Comparison of ENCODE assay signal across 8 cellular contexts in genomic region chr3:117355566-117355965, GRCh38.
A peak's percentile ranks its signal among the peaks of the same experiment; 100 is the strongest.
DNase-seq lines count a peak whose midpoint lies in the region; ATAC-seq and TF ChIP-seq lines count a peak whose summit lies in the region.

No MANE protein-coding gene starts in this region.

- 47% methylated on average over 4 of the region's 4 CpGs for WGBS in liver

- TF ChIP-seq RAD21 in liver (IDR thresholded peaks at IDR 0.05): peak; percentile 89 to 94

- no peaks in the 10 kb centered on the region for H3K36me3 Mint-ChIP-seq in activated T-helper 2 cell treated with anti-CD3 and anti-CD28 coated beads, Interferon-gamma antibody, Interleukin-2, Interleukin-4, amounts not matched to agents 10 μg/mL and 5 μg/mL and 100 μg/mL, durations not matched to agents 14 hours and 24 hours and 36 hours (ENCODE audit: low read depth)

- in situ Hi-C loops in ACHN (cut with HindIII; ENCODE audit: low pct_ligation_motif_present, low pct_unique_long_range_greater_than_20kb, low sequenced_read_pairs): no loop called here

- TF ChIP-seq CTCF in A673 (conservative IDR thresholded peaks at IDR 0.05; ENCODE audit: low read depth, low read length): peak; percentile 57
- TF ChIP-seq CTCF in LNCaP clone FGC (IDR thresholded peaks at IDR 0.05; ENCODE audit: control insufficient read depth, extremely low read depth, insufficient read depth): peak; percentile 75
- TF ChIP-seq CTCF in liver (IDR thresholded peaks at IDR 0.05; ENCODE audit: low read depth, low read length, missing input control): peak; percentile 71

- no peak overlapping the region for H3K9ac ChIP-seq in liver (ENCODE audit: low read depth in 1 of 2, low read length in 2 of 2)

- H3K27me3 Mint-ChIP-seq in activated T-helper 2 cell treated with anti-CD3 and anti-CD28 coated beads, Interferon-gamma antibody, Interleukin-2, Interleukin-4, amounts not matched to agents 10 μg/mL and 5 μg/mL and 100 μg/mL, durations not matched to agents 14 hours and 24 hours and 36 hours (ENCODE audit: low read depth): no peaks in the 10 kb centered on the region

- CTCF ChIA-PET in A673 (lab: Charles Lee): no interaction called here

- H3K4me1 ChIP-seq in A673 (ENCODE audit: insufficient read depth, low read length, poor library complexity, severe bottlenecking): peaks cover 2% of the 10 kb centered on the region
- H3K4me1 ChIP-seq in liver (ENCODE audit: control insufficient read depth in 4 of 4, insufficient read depth in 4 of 4, low read length in 3 of 4): no peaks in the 10 kb centered on the region

- H3K4me3 ChIP-seq in A673 (ENCODE audit: low read depth, low read length, poor library complexity, severe bottlenecking): no peak overlapping the region
- H3K4me3 ChIP-seq in LNCaP clone FGC (ENCODE audit: low read depth, low read length): no peak overlapping the region
- no peak overlapping the region for H3K4me3 ChIP-seq in liver (ENCODE audit: low read depth in 1 of 3, low read length in 3 of 3)

- H3K4me3 Mint-ChIP-seq in activated T-helper 2 cell treated with anti-CD3 and anti-CD28 coated beads, Interferon-gamma antibody, Interleukin-2, Interleukin-4, amounts not matched to agents 10 μg/mL and 5 μg/mL and 100 μg/mL, durations not matched to agents 14 hours and 24 hours and 36 hours (ENCODE audit: low read depth): no peak overlapping the region

- peaks cover 6% of the 10 kb centered on the region for H3K9me3 Mint-ChIP-seq in activated T-helper 2 cell treated with anti-CD3 and anti-CD28 coated beads, Interferon-gamma antibody, Interleukin-2, Interleukin-4, amounts not matched to agents 10 μg/mL and 5 μg/mL and 100 μg/mL, durations not matched to agents 14 hours and 24 hours and 36 hours

- intact Hi-C loops in A673 (cut with micrococcal nuclease; ENCODE audit: unreplicated experiment): loop anchor here (1.0 to 5.0 kb wide), 2 partner anchors 296 to 338 kb away; no protein-coding TSS in a partner anchor
- intact Hi-C loops in activated T-helper 2 cell treated with anti-CD3 and anti-CD28 coated beads, Interferon-gamma antibody, Interleukin-2, Interleukin-4, amounts not matched to agents 10 μg/mL and 5 μg/mL and 100 μg/mL, durations not matched to agents 14 hours and 24 hours and 36 hours (cut with micrococcal nuclease): no loop called here

- H3K9me3 ChIP-seq in A673 (ENCODE audit: low read depth, low read length, poor library complexity, severe bottlenecking) (no peaks in the 10 kb centered on the region), liver (ENCODE audit: control insufficient read depth in 4 of 4, low read length in 3 of 4) (no peaks in the 10 kb centered on the region)

- peak; percentile 60 for ATAC-seq in GM18517 (IDR thresholded peaks at IDR 0.05; ENCODE audit: unreplicated experiment)

- H3K4me1 Mint-ChIP-seq in activated T-helper 2 cell treated with anti-CD3 and anti-CD28 coated beads, Interferon-gamma antibody, Interleukin-2, Interleukin-4, amounts not matched to agents 10 μg/mL and 5 μg/mL and 100 μg/mL, durations not matched to agents 14 hours and 24 hours and 36 hours (ENCODE audit: low read depth): no peaks in the 10 kb centered on the region

- peak; percentile 69 for DNase-seq in A673 (ENCODE audit: low spot score)
- peak; percentile 7 for DNase-seq in LNCaP clone FGC (ENCODE audit: low read depth)
- DNase-seq in UCSD-AML1 (lab: John Stamatoyannopoulos, UW; ENCODE audit: unreplicated experiment): peak; percentile 7
- no peak for DNase-seq in activated T-helper 2 cell treated with anti-CD3 and anti-CD28 coated beads, Interferon-gamma antibody, Interleukin-2, Interleukin-4, amounts not matched to agents 10 μg/mL and 5 μg/mL and 100 μg/mL, durations not matched to agents 14 hours and 24 hours and 36 hours (ENCODE audit: low spot score)
- DNase-seq in ACHN: no peak
- DNase-seq in SW 1271 (lab: John Stamatoyannopoulos, UW): no peak

- H3K27ac Mint-ChIP-seq in activated T-helper 2 cell treated with anti-CD3 and anti-CD28 coated beads, Interferon-gamma antibody, Interleukin-2, Interleukin-4, amounts not matched to agents 10 μg/mL and 5 μg/mL and 100 μg/mL, durations not matched to agents 14 hours and 24 hours and 36 hours: no peak overlapping the region

- no TSS peak for BruUV-seq in A673 (replicated peaks; lab: Mats Ljungman, UMichigan)

- H3K36me3 ChIP-seq in A673 (ENCODE audit: insufficient read depth, low read length, poor library complexity, severe bottlenecking) (no peaks in the 10 kb centered on the region), liver (ENCODE audit: control insufficient read depth in 4 of 4, insufficient read depth in 3 of 4, low read depth in 1 of 4, low read length in 3 of 4) (no peaks in the 10 kb centered on the region)

- no peak overlapping the region for H3K27ac ChIP-seq in A673 (ENCODE audit: low read depth, low read length, poor library complexity, severe bottlenecking)
- no peak overlapping the region for H3K27ac ChIP-seq in liver (ENCODE audit: low read depth in 1 of 2, low read length in 2 of 2)

- H3K27me3 ChIP-seq in A673 (replicated peaks; ENCODE audit: insufficient read depth, low read depth, low read length, poor library complexity): no peaks in the 10 kb centered on the region
- no peaks in the 10 kb centered on the region for H3K27me3 ChIP-seq in liver (ENCODE audit: control insufficient read depth in 4 of 4, insufficient read depth in 4 of 4, low read length in 3 of 4)

- POLR2A ChIA-PET in A673 (lab: Charles Lee; ENCODE audit: low non-redundant PET): no interaction called here

TF ChIP-seq in liver, 16 proteins besides CTCF, POLR2A, EP300 and RAD21:
- no peak for TF ChIP-seq MAX (IDR thresholded peaks at IDR 0.05)
- TF ChIP-seq GABPA (IDR thresholded peaks at IDR 0.05 in 1 of 2, conservative IDR thresholded peaks at IDR 0.05 in 1 of 2): no peak
- no peak for TF ChIP-seq HNF4G (IDR thresholded peaks at IDR 0.05)
- TF ChIP-seq FOXA2 (IDR thresholded peaks at IDR 0.05): no peak
- TF ChIP-seq EGR1 (IDR thresholded peaks at IDR 0.05; ENCODE audit: low read depth in 2 of 2): no peak
- no peak for TF ChIP-seq NR2F2 (IDR thresholded peaks at IDR 0.05)
- TF ChIP-seq, protein P1, sequence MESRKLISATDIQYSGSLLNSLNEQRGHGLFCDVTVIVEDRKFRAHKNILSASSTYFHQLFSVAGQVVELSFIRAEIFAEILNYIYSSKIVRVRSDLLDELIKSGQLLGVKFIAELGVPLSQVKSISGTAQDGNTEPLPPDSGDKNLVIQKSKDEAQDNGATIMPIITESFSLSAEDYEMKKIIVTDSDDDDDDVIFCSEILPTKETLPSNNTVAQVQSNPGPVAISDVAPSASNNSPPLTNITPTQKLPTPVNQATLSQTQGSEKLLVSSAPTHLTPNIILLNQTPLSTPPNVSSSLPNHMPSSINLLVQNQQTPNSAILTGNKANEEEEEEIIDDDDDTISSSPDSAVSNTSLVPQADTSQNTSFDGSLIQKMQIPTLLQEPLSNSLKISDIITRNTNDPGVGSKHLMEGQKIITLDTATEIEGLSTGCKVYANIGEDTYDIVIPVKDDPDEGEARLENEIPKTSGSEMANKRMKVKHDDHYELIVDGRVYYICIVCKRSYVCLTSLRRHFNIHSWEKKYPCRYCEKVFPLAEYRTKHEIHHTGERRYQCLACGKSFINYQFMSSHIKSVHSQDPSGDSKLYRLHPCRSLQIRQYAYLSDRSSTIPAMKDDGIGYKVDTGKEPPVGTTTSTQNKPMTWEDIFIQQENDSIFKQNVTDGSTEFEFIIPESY (IDR thresholded peaks at IDR 0.05): no peak
- TF ChIP-seq HNF4A (conservative IDR thresholded peaks at IDR 0.05): no peak
- no peak for TF ChIP-seq FOXA1 (IDR thresholded peaks at IDR 0.05)
- no peak for TF ChIP-seq RXRA (IDR thresholded peaks at IDR 0.05)
- TF ChIP-seq, protein P2, sequence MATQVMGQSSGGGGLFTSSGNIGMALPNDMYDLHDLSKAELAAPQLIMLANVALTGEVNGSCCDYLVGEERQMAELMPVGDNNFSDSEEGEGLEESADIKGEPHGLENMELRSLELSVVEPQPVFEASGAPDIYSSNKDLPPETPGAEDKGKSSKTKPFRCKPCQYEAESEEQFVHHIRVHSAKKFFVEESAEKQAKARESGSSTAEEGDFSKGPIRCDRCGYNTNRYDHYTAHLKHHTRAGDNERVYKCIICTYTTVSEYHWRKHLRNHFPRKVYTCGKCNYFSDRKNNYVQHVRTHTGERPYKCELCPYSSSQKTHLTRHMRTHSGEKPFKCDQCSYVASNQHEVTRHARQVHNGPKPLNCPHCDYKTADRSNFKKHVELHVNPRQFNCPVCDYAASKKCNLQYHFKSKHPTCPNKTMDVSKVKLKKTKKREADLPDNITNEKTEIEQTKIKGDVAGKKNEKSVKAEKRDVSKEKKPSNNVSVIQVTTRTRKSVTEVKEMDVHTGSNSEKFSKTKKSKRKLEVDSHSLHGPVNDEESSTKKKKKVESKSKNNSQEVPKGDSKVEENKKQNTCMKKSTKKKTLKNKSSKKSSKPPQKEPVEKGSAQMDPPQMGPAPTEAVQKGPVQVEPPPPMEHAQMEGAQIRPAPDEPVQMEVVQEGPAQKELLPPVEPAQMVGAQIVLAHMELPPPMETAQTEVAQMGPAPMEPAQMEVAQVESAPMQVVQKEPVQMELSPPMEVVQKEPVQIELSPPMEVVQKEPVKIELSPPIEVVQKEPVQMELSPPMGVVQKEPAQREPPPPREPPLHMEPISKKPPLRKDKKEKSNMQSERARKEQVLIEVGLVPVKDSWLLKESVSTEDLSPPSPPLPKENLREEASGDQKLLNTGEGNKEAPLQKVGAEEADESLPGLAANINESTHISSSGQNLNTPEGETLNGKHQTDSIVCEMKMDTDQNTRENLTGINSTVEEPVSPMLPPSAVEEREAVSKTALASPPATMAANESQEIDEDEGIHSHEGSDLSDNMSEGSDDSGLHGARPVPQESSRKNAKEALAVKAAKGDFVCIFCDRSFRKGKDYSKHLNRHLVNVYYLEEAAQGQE (IDR thresholded peaks at IDR 0.05): no peak
- TF ChIP-seq SP1 (IDR thresholded peaks at IDR 0.05): no peak
- no peak for TF ChIP-seq TAF1 (conservative IDR thresholded peaks at IDR 0.05)
- TF ChIP-seq YY1 (IDR thresholded peaks at IDR 0.05): no peak
- TF ChIP-seq, protein P3, sequence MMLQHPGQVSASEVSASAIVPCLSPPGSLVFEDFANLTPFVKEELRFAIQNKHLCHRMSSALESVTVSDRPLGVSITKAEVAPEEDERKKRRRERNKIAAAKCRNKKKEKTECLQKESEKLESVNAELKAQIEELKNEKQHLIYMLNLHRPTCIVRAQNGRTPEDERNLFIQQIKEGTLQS (IDR thresholded peaks at IDR 0.05): no peak

Comparison
In these comparisons a context has a peak if more than half of its experiments do, and no peak if none do; other contexts are left out.
1. DNase-seq: peak in A673 (single experiment), LNCaP clone FGC (single experiment) and UCSD-AML1 (single experiment); none in activated T-helper 2 cell treated with anti-CD3 and anti-CD28 coated beads, Interferon-gamma antibody, Interleukin-2, Interleukin-4, amounts not matched to agents 10 μg/mL and 5 μg/mL and 100 μg/mL, durations not matched to agents 14 hours and 24 hours and 36 hours (single experiment), ACHN (single experiment) and SW 1271 (0 of 2).
2. Peak in every context shown above with its lines, with median percentiles within 50 percentile points of each other: CTCF ChIP-seq.